8 cellular contexts compared by ENCODE assay signal in genomic region chr17:35804658-35805192, GRCh38. TPM values are rescaled to one million over a fixed set of nuclear protein-coding genes. Genes with fewer than 3 reads are reported as not detected.
DNase-seq lines count a peak whose midpoint lies in the region; ATAC-seq and TF ChIP-seq lines count a peak whose summit lies in the region.

No MANE protein-coding gene starts in this region.

- no peaks in the 10 kb centered on the region for H3K36me3 Mint-ChIP-seq in immature natural killer cell
- H3K36me3 Mint-ChIP-seq in stimulated activated effector memory CD8-positive, alpha-beta T cell treated with anti-CD3 and anti-CD28 coated beads, Interleukin-12 subunit alpha, Interleukin-12 subunit beta, amount 100 ng/mL, for 72 hours: peaks cover 13% of the 10 kb centered on the region

- H3K9me3 Mint-ChIP-seq in immature natural killer cell: no peaks in the 10 kb centered on the region
- H3K9me3 Mint-ChIP-seq in stimulated activated effector memory CD8-positive, alpha-beta T cell treated with anti-CD3 and anti-CD28 coated beads, Interleukin-12 subunit alpha, Interleukin-12 subunit beta, amount 100 ng/mL, for 72 hours: no peaks in the 10 kb centered on the region

- peak; percentile 66 for TF ChIP-seq CTCF in A673 (conservative IDR thresholded peaks at IDR 0.05; ENCODE audit: low read depth, low read length)
- peak; percentile 92 for TF ChIP-seq CTCF in GM06990 (IDR thresholded peaks at IDR 0.05; ENCODE audit: insufficient read depth, low read length, poor library complexity, severe bottlenecking)

- no TSS peak for BruUV-seq in A673 (replicated peaks; lab: Mats Ljungman, UMichigan)

- no peak overlapping the region for H3K4me3 Mint-ChIP-seq in immature natural killer cell
- no peak overlapping the region for H3K4me3 Mint-ChIP-seq in stimulated activated effector memory CD8-positive, alpha-beta T cell treated with anti-CD3 and anti-CD28 coated beads, Interleukin-12 subunit alpha, Interleukin-12 subunit beta, amount 100 ng/mL, for 72 hours

- H3K36me3 ChIP-seq in A673 (ENCODE audit: insufficient read depth, low read length, poor library complexity, severe bottlenecking) (no peaks in the 10 kb centered on the region), GM06990 (ENCODE audit: control insufficient read depth, insufficient read depth, low read length) (no peaks in the 10 kb centered on the region)

- peaks cover 7% of the 10 kb centered on the region for H3K4me1 ChIP-seq in A673 (ENCODE audit: insufficient read depth, low read length, poor library complexity, severe bottlenecking)

- CTCF ChIA-PET in A673 (lab: Charles Lee): interaction anchor here (0.6 to 0.7 kb wide), 2 partner anchors 41 to 492 kb away, joined by 3 to 9 read pairs; no protein-coding TSS in a partner anchor

- no peak overlapping the region for H3K27ac ChIP-seq in A673 (ENCODE audit: low read depth, low read length, poor library complexity, severe bottlenecking)

- in situ Hi-C loops in T47D (cut with HindIII; ENCODE audit: low pct_unique_long_range_greater_than_20kb, low sequenced_read_pairs): no loop called here

- peak overlapping the region in 1 of 6 donors; percentile 41 for H3K27ac Mint-ChIP-seq in immature natural killer cell
- no peak overlapping the region for H3K27ac Mint-ChIP-seq in stimulated activated effector memory CD8-positive, alpha-beta T cell treated with anti-CD3 and anti-CD28 coated beads, Interleukin-12 subunit alpha, Interleukin-12 subunit beta, amount 100 ng/mL, for 72 hours

- POLR2A ChIA-PET in A673 (lab: Charles Lee; ENCODE audit: low non-redundant PET): interaction anchor here (0.6 kb wide), 1 partner anchor 246 kb away, joined by 3 read pairs; no protein-coding TSS in a partner anchor

- intact Hi-C loops in A673 (cut with micrococcal nuclease; ENCODE audit: unreplicated experiment): loop anchor here (5.0 kb wide), 1 partner anchor 42 kb away; the partner anchor contains the start of gene C17orf50

- no peak overlapping the region for H3K4me3 ChIP-seq in A673 (ENCODE audit: low read depth, low read length, poor library complexity, severe bottlenecking)
- no peak overlapping the region for H3K4me3 ChIP-seq in GM06990 (replicated peaks; ENCODE audit: low read depth, low read length)

- peak; percentile 70 for DNase-seq in A673 (ENCODE audit: low spot score)
- peak; percentile 35 for DNase-seq in GM06990 (ENCODE audit: extremely low read depth, insufficient read length)
- DNase-seq in MV-4-11 (lab: John Stamatoyannopoulos, UW): peak; percentile 86
- DNase-seq in SIG-M5 (lab: John Stamatoyannopoulos, UW): peak; percentile 31
- peak; percentile 83 to 95 for DNase-seq in T47D (ENCODE audit: low read depth in 1 of 2, low spot score in 1 of 2)
- DNase-seq in immature natural killer cell: peak; percentile 34 to 47 (median 39)
- DNase-seq in stimulated activated effector memory CD8-positive, alpha-beta T cell treated with anti-CD3 and anti-CD28 coated beads, Interleukin-12 subunit alpha, Interleukin-12 subunit beta, amount 100 ng/mL, for 72 hours (ENCODE audit: low spot score in 2 of 2): peak in 1 of 2 donors; percentile 65

- H3K27me3 Mint-ChIP-seq in immature natural killer cell (ENCODE audit: low read depth in 3 of 3): peaks cover 8 to 16% (median 10%) of the 10 kb centered on the region in 3 donors

- no peaks in the 10 kb centered on the region for H3K9me3 ChIP-seq in A673 (ENCODE audit: low read depth, low read length, poor library complexity, severe bottlenecking)

- H3K4me1 Mint-ChIP-seq in immature natural killer cell: peaks cover 14 to 17% of the 10 kb centered on the region in 2 donors
- H3K4me1 Mint-ChIP-seq in stimulated activated effector memory CD8-positive, alpha-beta T cell treated with anti-CD3 and anti-CD28 coated beads, Interleukin-12 subunit alpha, Interleukin-12 subunit beta, amount 100 ng/mL, for 72 hours: peaks cover 39% of the 10 kb centered on the region

- ATAC-seq in stimulated activated effector memory CD8-positive, alpha-beta T cell treated with anti-CD3 and anti-CD28 coated beads, Interleukin-12 subunit alpha, Interleukin-12 subunit beta, amount 100 ng/mL, for 72 hours: peak; percentile 52
- ATAC-seq in HG03108 (IDR thresholded peaks at IDR 0.05; ENCODE audit: unreplicated experiment): no peak

- H3K27me3 ChIP-seq in A673 (replicated peaks; ENCODE audit: insufficient read depth, low read depth, low read length, poor library complexity): no peaks in the 10 kb centered on the region
- peaks cover 2% of the 10 kb centered on the region; the same call in 1 of the 2 replicates for H3K27me3 ChIP-seq in GM06990 (replicated peaks; ENCODE audit: control insufficient read depth, insufficient read depth, low read length)

RNA-seq across cellular contexts. Expression of gene TAF15, which starts 4.6 kb away (rescaled TPM):
- total RNA-seq in A673 (2021): 108 TPM in 2 replicates
- polyA plus RNA-seq in immature natural killer cell: 10 to 100 TPM in 2 of 3 donors, 1 to 10 TPM in 1; 9.4 to 35.5 (median 10.3) TPM

RNA-seq across cellular contexts. Expression of gene MMP28, which starts 9.3 kb away (rescaled TPM):
- not detected in 2 replicates for total RNA-seq in A673 (2021)
- not detected for polyA plus RNA-seq in immature natural killer cell

RNA-seq across cellular contexts. Expression of gene C17orf50, which starts 44.0 kb away (rescaled TPM):
- total RNA-seq in A673 (2021): not detected in 2 replicates
- under 1 TPM in 2 of 3 donors, not detected in 1; 0.28 to 0.34 TPM for polyA plus RNA-seq in immature natural killer cell

RNA-seq across cellular contexts. Expression of gene GAS2L2, which starts 51.7 kb away (rescaled TPM):
- total RNA-seq in A673 (2021): not detected in 2 replicates
- polyA plus RNA-seq in immature natural killer cell: not detected
